ENCODE assay signal across 8 cellular contexts in genomic region chr13:49247722-49248432, GRCh38. TPM values are rescaled to one million over a fixed set of nuclear protein-coding genes. Genes with fewer than 3 reads are reported as not detected.
DNase-seq lines count a peak whose midpoint lies in the region; ATAC-seq and TF ChIP-seq lines count a peak whose summit lies in the region.

TSS of gene CDADC1 (plus strand) at chr13:49247925. CDS start at chr13:49248038, 113 bp downstream.

- H3K9ac ChIP-seq in mucosa of rectum (ENCODE audit: low read depth in 1 of 2, low read length in 2 of 2) = peak within 1 kb of the TSS; percentile 89 to 94

- H3K4me3 ChIP-seq in PC-9 (peak within 1 kb of the TSS; percentile 76), mucosa of rectum (ENCODE audit: low read length in 2 of 2) (peak within 1 kb of the TSS; percentile 96 to 97)

- H3K4me3 Mint-ChIP-seq in activated T-cell treated with anti-CD3 and anti-CD28 coated beads, Interleukin-2, amount 50 U/mL, for 24 hours = peak within 1 kb of the TSS; percentile 95

- peak within 1 kb of the TSS; percentile 96 for H3K27ac Mint-ChIP-seq in activated T-cell treated with anti-CD3 and anti-CD28 coated beads, Interleukin-2, amount 50 U/mL, for 24 hours

- intact Hi-C loops in PC-9 (cut with micrococcal nuclease; ENCODE audit: unreplicated experiment) = loop anchor here (5.0 kb wide), 2 partner anchors 194 to 271 kb away; partner anchors contain the start of genes CAB39L, FNDC3A and SETDB2

- peak within 1 kb of the TSS; percentile 89 for H3K4me2 ChIP-seq in PC-9

- H3F3A ChIP-seq in PC-9 (ENCODE audit: insufficient read depth, low read depth) = 0 out of 2 replicates have a peak, but pooled peaks cover 8% of the 10 kb centered on the region

- no peaks in the 10 kb centered on the region for H3K9me3 Mint-ChIP-seq in activated T-cell treated with anti-CD3 and anti-CD28 coated beads, Interleukin-2, amount 50 U/mL, for 24 hours

- no peaks in the 10 kb centered on the region for H3K9me3 ChIP-seq in PC-9 (ENCODE audit: insufficient read depth, low read depth)
- H3K9me3 ChIP-seq in mucosa of rectum (ENCODE audit: control insufficient read depth in 2 of 2, low read length in 2 of 2) = no peaks in the 10 kb centered on the region

- H3K4me1 ChIP-seq in PC-9 (replicated peaks; ENCODE audit: insufficient read depth) = peaks cover 13% of the 10 kb centered on the region
- H3K4me1 ChIP-seq in mucosa of rectum (ENCODE audit: control insufficient read depth in 2 of 2, insufficient read depth in 2 of 2, low read length in 2 of 2) = peaks cover 0 to 7% of the 10 kb centered on the region in 2 donors

- H3K36me3 Mint-ChIP-seq in activated T-cell treated with anti-CD3 and anti-CD28 coated beads, Interleukin-2, amount 50 U/mL, for 24 hours (ENCODE audit: low read depth) = peaks cover 45% of the 10 kb centered on the region

- H3K36me3 ChIP-seq in PC-9 (ENCODE audit: low read depth) (no peaks in the 10 kb centered on the region), mucosa of rectum (ENCODE audit: control insufficient read depth in 2 of 2, insufficient read depth in 2 of 2, low read length in 2 of 2) (no peaks in the 10 kb centered on the region)

- CTCF ChIA-PET in PC-9 (lab: Charles Lee) = interaction anchor here (1.0 to 1.5 kb wide), 2 partner anchors 8 to 146 kb away, joined by 3 read pairs; no protein-coding TSS in a partner anchor

- H2AFZ ChIP-seq in PC-9 = peak within 1 kb of the TSS; percentile 94

- H3K4me1 Mint-ChIP-seq in activated T-cell treated with anti-CD3 and anti-CD28 coated beads, Interleukin-2, amount 50 U/mL, for 24 hours (ENCODE audit: low read depth) = peaks cover 39% of the 10 kb centered on the region

- peak; percentile 95 for DNase-seq in DMS 273 (lab: John Stamatoyannopoulos, UW; ENCODE audit: unreplicated experiment)
- peak; percentile 69 for DNase-seq in HuH-7.5 (ENCODE audit: low spot score)
- DNase-seq in PC-9 = peak; percentile 84 to 93
- peak; percentile 94 for DNase-seq in activated T-cell treated with anti-CD3 and anti-CD28 coated beads, Interleukin-2, amount 50 U/mL, for 24 hours
- DNase-seq in erythroblast (lab: John Stamatoyannopoulos, UW) = peak; percentile 97
- DNase-seq in stimulated activated CD8-positive, alpha-beta memory T cell treated with anti-CD3 and anti-CD28 coated beads, Interleukin-4, amount 100 ng/mL, for 48 hours = peak; percentile 99

- H3K9me2 ChIP-seq in PC-9 (ENCODE audit: insufficient read depth) = no peaks in the 10 kb centered on the region

- TSS peak; percentile 43 for BruUV-seq in PC-9 (replicated peaks; lab: Mats Ljungman, UMichigan)

- H3K27me3 Mint-ChIP-seq in activated T-cell treated with anti-CD3 and anti-CD28 coated beads, Interleukin-2, amount 50 U/mL, for 24 hours = no peaks in the 10 kb centered on the region

- no peaks in the 10 kb centered on the region for H4K20me1 ChIP-seq in PC-9 (ENCODE audit: insufficient read depth)

- POLR2A ChIA-PET in PC-9 (lab: Charles Lee; ENCODE audit: unreplicated experiment) = interaction anchor here (0.6 to 0.9 kb wide), 5 partner anchors 33 to 295 kb away, joined by 3 to 6 read pairs (median 3); no protein-coding TSS in a partner anchor

- no peak for TF ChIP-seq CTCF in PC-9 (conservative IDR thresholded peaks at IDR 0.05)

- peak; percentile 96 for TF ChIP-seq POLR2A in erythroblast (IDR thresholded peaks at IDR 0.05; ENCODE audit: low read length)

- H3K27ac ChIP-seq in PC-9 (peak within 1 kb of the TSS; percentile 26; the same call in 1 of the 2 replicates), mucosa of rectum (ENCODE audit: low read depth in 2 of 2, low read length in 2 of 2) (peak within 1 kb of the TSS; percentile 73 to 84)

- peak; percentile 97 for ATAC-seq in GM21526 (IDR thresholded peaks at IDR 0.05; ENCODE audit: low FRiP score, unreplicated experiment)

- H3K79me2 ChIP-seq in PC-9 (ENCODE audit: low read depth) = peaks cover 4% of the 10 kb centered on the region; the same call in 1 of the 2 replicates

- H3K27me3 ChIP-seq in PC-9 (ENCODE audit: insufficient read depth, low read depth) = peaks cover 29% of the 10 kb centered on the region
- no peaks in the 10 kb centered on the region for H3K27me3 ChIP-seq in mucosa of rectum (ENCODE audit: control insufficient read depth in 2 of 2, insufficient read depth in 2 of 2, low read length in 2 of 2)

RNA-seq across cellular contexts. Expression of gene CDADC1, which starts in this region (rescaled TPM):
- total RNA-seq in PC-9 (2021) = 12.4 and 12.9 TPM in 2 replicates

Comparison
In these comparisons a context has a peak if more than half of its experiments do, and no peak if none do; other contexts are left out.
1. Peak in every context shown above with its lines: DNase-seq, ATAC-seq, H3K4me3 ChIP-seq and H3K27ac ChIP-seq.